In the genomic region with DNA sequence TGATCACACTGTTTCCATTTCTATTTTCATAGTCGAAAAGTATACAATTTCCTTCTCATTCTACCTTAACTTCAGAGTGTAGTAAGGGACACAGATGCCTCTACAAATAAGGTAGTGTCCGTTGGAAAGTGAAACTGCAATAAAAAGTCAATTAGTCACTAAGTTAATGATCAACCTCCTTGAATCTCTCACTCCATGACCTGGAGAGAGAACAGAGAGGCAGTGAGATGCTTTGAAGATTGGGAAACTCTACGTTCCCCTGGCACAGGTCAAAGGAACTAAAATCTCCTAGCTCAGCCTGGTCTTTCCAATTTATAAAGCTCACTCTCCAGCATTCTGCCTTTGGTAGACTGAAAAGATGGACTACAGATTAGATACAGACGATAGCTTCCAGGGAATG, we compare ENCODE assay signal across 11 cellular contexts.
DNase-seq lines count a peak whose midpoint lies in the region; ATAC-seq and TF ChIP-seq lines count a peak whose summit lies in the region.
"Had no signal": no experiment of that assay in that cellular context is flagged by ENCODE, and none has a peak within 500 bp of the region (broad histone marks: within the 10 kb centered on the region; RNA-seq: fewer than 3 reads in every experiment).

No MANE protein-coding gene starts in this region.

- H3K27me3 ChIP-seq in dorsolateral prefrontal cortex (no peaks in the 10 kb centered on the region), esophagus squamous epithelium (no peaks in the 10 kb centered on the region)

- H3K9me3 Mint-ChIP-seq in nephron = no peaks in the 10 kb centered on the region
- H3K9me3 Mint-ChIP-seq in activated CD4-positive, alpha-beta T cell treated with anti-CD3 and anti-CD28 coated beads for 36 hours (ENCODE audit: low read depth) = no peaks in the 10 kb centered on the region
- H3K9me3 Mint-ChIP-seq: stimulated activated effector memory CD8-positive, alpha-beta T cell treated with anti-CD3 and anti-CD28 coated beads, Interleukin-12 subunit alpha, Interleukin-12 subunit beta, amount 100 ng/mL, for 72 hours had no signal

- H3K9me3 ChIP-seq in esophagus squamous epithelium = no peaks in the 10 kb centered on the region

- TF ChIP-seq POLR2A in esophagus squamous epithelium (IDR thresholded peaks at IDR 0.05) = no peak

- H3K27ac Mint-ChIP-seq in nephron = peak overlapping the region; percentile 90 to 99 (median 99)
- H3K27ac Mint-ChIP-seq in activated CD4-positive, alpha-beta T cell treated with anti-CD3 and anti-CD28 coated beads for 36 hours = no peak overlapping the region
- H3K27ac Mint-ChIP-seq: stimulated activated effector memory CD8-positive, alpha-beta T cell treated with anti-CD3 and anti-CD28 coated beads, Interleukin-12 subunit alpha, Interleukin-12 subunit beta, amount 100 ng/mL, for 72 hours had no signal

- POLR2A ChIA-PET in activated CD4-positive, alpha-beta T cell treated with anti-CD3 and anti-CD28 coated beads for 36 hours (lab: Charles Lee) = no interaction called here

- CTCF ChIA-PET in activated CD4-positive, alpha-beta T cell treated with anti-CD3 and anti-CD28 coated beads for 36 hours (lab: Charles Lee) = interaction anchor here (1.0 kb wide), 1 partner anchor 237 kb away, joined by 3 read pairs; no protein-coding TSS in a partner anchor

- H3K4me3 ChIP-seq in dorsolateral prefrontal cortex = no peak overlapping the region
- H3K4me3 ChIP-seq in esophagus squamous epithelium = no peak overlapping the region
- H3K4me3 ChIP-seq: skin epidermis had no signal

- peak; percentile 61 for DNase-seq in NCI-H526 treated with DMSO at 0.1 percent for 48 hours (lab: John Stamatoyannopoulos, UW)
- DNase-seq in activated CD4-positive, alpha-beta T cell treated with anti-CD3 and anti-CD28 coated beads for 36 hours = no peak
- DNase-seq in dorsolateral prefrontal cortex = no peak
- DNase-seq in stimulated activated CD4-positive, alpha-beta T cell treated with anti-CD3 and anti-CD28 coated beads, Interleukin-12 subunit alpha, Interleukin-12 subunit beta, amount 100 ng/mL, for 4 hours = no peak
- DNase-seq in esophagus squamous epithelium (lab: John Stamatoyannopoulos, UW) = no peak
- DNase-seq: aorta had no signal

- H3K36me3 ChIP-seq in esophagus squamous epithelium = peaks cover 0 to 14% (median 0%) of the 10 kb centered on the region in 3 donors

- peak overlapping the region; percentile 55 to 60 (median 59) for H3K4me3 Mint-ChIP-seq in nephron
- H3K4me3 Mint-ChIP-seq in activated CD4-positive, alpha-beta T cell treated with anti-CD3 and anti-CD28 coated beads for 36 hours = no peak overlapping the region
- H3K4me3 Mint-ChIP-seq: stimulated activated effector memory CD8-positive, alpha-beta T cell treated with anti-CD3 and anti-CD28 coated beads, Interleukin-12 subunit alpha, Interleukin-12 subunit beta, amount 100 ng/mL, for 72 hours had no signal

- no peaks in the 10 kb centered on the region for H3K36me3 Mint-ChIP-seq in nephron (ENCODE audit: low read depth)
- H3K36me3 Mint-ChIP-seq in activated CD4-positive, alpha-beta T cell treated with anti-CD3 and anti-CD28 coated beads for 36 hours (ENCODE audit: low read depth) = no peaks in the 10 kb centered on the region
- H3K36me3 Mint-ChIP-seq: stimulated activated effector memory CD8-positive, alpha-beta T cell treated with anti-CD3 and anti-CD28 coated beads, Interleukin-12 subunit alpha, Interleukin-12 subunit beta, amount 100 ng/mL, for 72 hours had no signal

- no peak for TF ChIP-seq CTCF in nephron (IDR thresholded peaks at IDR 0.05; ENCODE audit: unreplicated experiment in 3 of 3)
- no peak for TF ChIP-seq CTCF in dorsolateral prefrontal cortex (IDR thresholded peaks at IDR 0.05 in 54 of 56, conservative IDR thresholded peaks at IDR 0.05 in 2 of 56; ENCODE audit: low read depth in 1 of 56, partially characterized antibody in 56 of 56)
- TF ChIP-seq CTCF in esophagus squamous epithelium (IDR thresholded peaks at IDR 0.05) = no peak

- no peaks in the 10 kb centered on the region for H3K27me3 Mint-ChIP-seq in nephron (ENCODE audit: low read depth)
- H3K27me3 Mint-ChIP-seq in activated CD4-positive, alpha-beta T cell treated with anti-CD3 and anti-CD28 coated beads for 36 hours = peaks cover 2% of the 10 kb centered on the region

- intact Hi-C loops in activated CD4-positive, alpha-beta T cell treated with anti-CD3 and anti-CD28 coated beads for 36 hours (cut with DNase I, micrococcal nuclease) = no loop called here
- intact Hi-C loops in dorsolateral prefrontal cortex (cut with DNase I) = no loop called here
- intact Hi-C loops in esophagus squamous epithelium (cut with DNase I) = no loop called here

- H3K27ac ChIP-seq in dorsolateral prefrontal cortex = no peak overlapping the region
- H3K27ac ChIP-seq in esophagus squamous epithelium = no peak overlapping the region
- H3K27ac ChIP-seq: skin epidermis had no signal

- no peaks in the 10 kb centered on the region for H3K4me1 ChIP-seq in esophagus squamous epithelium

- peaks cover 33% of the 10 kb centered on the region for H3K4me1 Mint-ChIP-seq in nephron
- H3K4me1 Mint-ChIP-seq in activated CD4-positive, alpha-beta T cell treated with anti-CD3 and anti-CD28 coated beads for 36 hours = no peaks in the 10 kb centered on the region
- H3K4me1 Mint-ChIP-seq: stimulated activated effector memory CD8-positive, alpha-beta T cell treated with anti-CD3 and anti-CD28 coated beads, Interleukin-12 subunit alpha, Interleukin-12 subunit beta, amount 100 ng/mL, for 72 hours had no signal

- WGBS in esophagus squamous epithelium, 2 donors = 53 to 60% methylated on average over 4 of the region's 4 CpGs

- ATAC-seq in GM18909 (IDR thresholded peaks at IDR 0.05; ENCODE audit: poor library complexity, unreplicated experiment) (peak; percentile 77), HG02759 (IDR thresholded peaks at IDR 0.05; ENCODE audit: unreplicated experiment) (peak; percentile 82)
- ATAC-seq in activated CD4-positive, alpha-beta T cell treated with anti-CD3 and anti-CD28 coated beads for 36 hours = no peak
- ATAC-seq: stimulated activated effector memory CD8-positive, alpha-beta T cell treated with anti-CD3 and anti-CD28 coated beads, Interleukin-12 subunit alpha, Interleukin-12 subunit beta, amount 100 ng/mL, for 72 hours had no signal
